Comparison of ENCODE assay signal across 21 cellular contexts in genomic region chr2:203707530-203707929, GRCh38. TPM values are rescaled to one million over a fixed set of nuclear protein-coding genes. Genes with fewer than 3 reads are reported as not detected.
A peak's percentile ranks its signal among the peaks of the same experiment; 100 is the strongest.
DNase-seq lines count a peak whose midpoint lies in the region; ATAC-seq, FAIRE-seq and TF ChIP-seq lines count a peak whose summit lies in the region.
"Had no signal": no experiment of that assay in that cellular context is flagged by ENCODE, and none has a peak within 500 bp of the region (broad histone marks: within the 10 kb centered on the region; RNA-seq: fewer than 3 reads in every experiment).

No MANE protein-coding gene starts in this region.

- TF ChIP-seq POLR2A in GM12892 (IDR thresholded peaks at IDR 0.05; ENCODE audit: low read depth, low read length) = no peak

- H3K27ac ChIP-seq in CD4-positive, alpha-beta memory T cell (ENCODE audit: low read depth, low read length) = peak overlapping the region; percentile 94
- H3K27ac ChIP-seq: RWPE1, WERI-Rb-1 had no signal

- no peaks in the 10 kb centered on the region for H3K9me3 ChIP-seq in CD4-positive, alpha-beta memory T cell (ENCODE audit: control insufficient read depth in 1 of 2, low read length in 2 of 2)

- no peak for ATAC-seq in effector memory CD8-positive, alpha-beta T cell (replicated peaks)
- ATAC-seq in GM18873 (IDR thresholded peaks at IDR 0.05; ENCODE audit: low FRiP score, unreplicated experiment) (no peak), HG02852 (IDR thresholded peaks at IDR 0.05; ENCODE audit: unreplicated experiment) (no peak)
- ATAC-seq: left cardiac atrium had no signal

- H3K4me3 ChIP-seq in CD4-positive, alpha-beta memory T cell (ENCODE audit: low read length in 2 of 2) = peak overlapping the region; percentile 78 to 90

- CTCF ChIA-PET in CD4-positive, alpha-beta memory T cell (lab: Charles Lee; ENCODE audit: partially characterized antibody) = interaction anchor here (0.8 to 4.4 kb wide), 12 partner anchors 10 to 223 kb away, joined by 3 to 34 read pairs (median 4); no protein-coding TSS in a partner anchor
- CTCF ChIA-PET in activated CD4-positive, alpha-beta memory T cell treated with anti-CD3 and anti-CD28 coated beads, Interleukin-2, amount 10 ng/mL, durations not matched to agents 7 days and 5 days (lab: Charles Lee) = interaction anchor here (0.9 to 7.6 kb wide), 8 partner anchors 12 to 107 kb away, joined by 4 to 62 read pairs (median 7); no protein-coding TSS in a partner anchor

- DNase-seq in CD4-positive, alpha-beta memory T cell = peak in 1 of 5 donors; percentile 36
- DNase-seq in GM12892 (ENCODE audit: insufficient read length) (no peak), DMS79 (lab: John Stamatoyannopoulos, UW) (no peak), C1 segment of cervical spinal cord (lab: John Stamatoyannopoulos, UW) (no peak)
- no peak for DNase-seq in activated CD4-positive, alpha-beta memory T cell treated with anti-CD3 and anti-CD28 coated beads, Interleukin-2, amount 10 ng/mL, durations not matched to agents 7 days and 5 days
- no peak for DNase-seq in effector memory CD8-positive, alpha-beta T cell
- DNase-seq: activated CD8-positive, alpha-beta memory T cell treated with anti-CD3 and anti-CD28 coated beads, Interleukin-2, amount 50 U/mL, for 4 hours; anterior cingulate cortex; left cardiac atrium; NCI-H1048; NCI-H748 treated with DMSO at 0.1 percent for 48 hours; stimulated activated CD4-positive, alpha-beta T cell treated with anti-CD3 and anti-CD28 coated beads, Interleukin-4, amount 100 ng/mL, for 4 hours; SW 1271; WERI-Rb-1 had no signal

- peaks cover 56% of the 10 kb centered on the region for H3K4me1 ChIP-seq in CD4-positive, alpha-beta memory T cell (ENCODE audit: insufficient read depth, low read length)

- POLR2A ChIA-PET in CD4-positive, alpha-beta memory T cell (lab: Charles Lee; ENCODE audit: partially characterized antibody) = interaction anchor here (0.8 to 21.6 kb wide), 16 partner anchors 11 to 1073 kb away, joined by 3 to 794 read pairs (median 5); partner anchors contain the start of genes CTLA4, FAM117B and RAPH1
- POLR2A ChIA-PET in activated CD4-positive, alpha-beta memory T cell treated with anti-CD3 and anti-CD28 coated beads, Interleukin-2, amount 10 ng/mL, durations not matched to agents 7 days and 5 days (lab: Charles Lee) = interaction anchor here (0.7 to 21.4 kb wide), 22 partner anchors 10 to 468 kb away, joined by 3 to 859 read pairs (median 5); partner anchors contain the start of genes CTLA4, CYP20A1 and ICOS

- peak overlapping the region; percentile 93 to 100 (median 99) for H3K27ac Mint-ChIP-seq in CD4-positive, alpha-beta memory T cell
- H3K27ac Mint-ChIP-seq in activated CD4-positive, alpha-beta memory T cell treated with anti-CD3 and anti-CD28 coated beads, Interleukin-2, amount 10 ng/mL, durations not matched to agents 7 days and 5 days = peak overlapping the region; percentile 97
- H3K27ac Mint-ChIP-seq in effector memory CD8-positive, alpha-beta T cell = peak overlapping the region; percentile 98 to 99
- H3K27ac Mint-ChIP-seq: IgD-negative memory B cell had no signal

- peak overlapping the region; percentile 86 to 99 (median 92) for H3K4me3 Mint-ChIP-seq in CD4-positive, alpha-beta memory T cell
- peak overlapping the region; percentile 90 for H3K4me3 Mint-ChIP-seq in activated CD4-positive, alpha-beta memory T cell treated with anti-CD3 and anti-CD28 coated beads, Interleukin-2, amount 10 ng/mL, durations not matched to agents 7 days and 5 days
- H3K4me3 Mint-ChIP-seq in effector memory CD8-positive, alpha-beta T cell = peak overlapping the region; percentile 87 to 90

- H3K27me3 ChIP-seq in CD4-positive, alpha-beta memory T cell (ENCODE audit: insufficient read depth, low read length) = no peaks in the 10 kb centered on the region
- H3K27me3 ChIP-seq: tibial nerve had no signal

- FAIRE-seq in GM12892 (lab: Jason Lieb, UNC) = peak; percentile 61

- peaks cover 52 to 60% of the 10 kb centered on the region in 2 donors for H3K36me3 Mint-ChIP-seq in CD4-positive, alpha-beta memory T cell
- peaks cover 59% of the 10 kb centered on the region for H3K36me3 Mint-ChIP-seq in activated CD4-positive, alpha-beta memory T cell treated with anti-CD3 and anti-CD28 coated beads, Interleukin-2, amount 10 ng/mL, durations not matched to agents 7 days and 5 days (ENCODE audit: low read depth)
- peaks cover 52% of the 10 kb centered on the region for H3K36me3 Mint-ChIP-seq in effector memory CD8-positive, alpha-beta T cell (ENCODE audit: insufficient read depth)
- H3K36me3 Mint-ChIP-seq: IgD-negative memory B cell had no signal

- H3K4me1 Mint-ChIP-seq in CD4-positive, alpha-beta memory T cell = peaks cover 42 to 75% (median 54%) of the 10 kb centered on the region in 4 donors
- H3K4me1 Mint-ChIP-seq in activated CD4-positive, alpha-beta memory T cell treated with anti-CD3 and anti-CD28 coated beads, Interleukin-2, amount 10 ng/mL, durations not matched to agents 7 days and 5 days = peaks cover 50% of the 10 kb centered on the region
- H3K4me1 Mint-ChIP-seq in effector memory CD8-positive, alpha-beta T cell (ENCODE audit: low read depth in 2 of 2) = peaks cover 45 to 65% of the 10 kb centered on the region in 2 donors

- intact Hi-C loops in CD4-positive, alpha-beta memory T cell (cut with micrococcal nuclease) = loop anchor here (2.0 to 5.0 kb wide), 4 partner anchors 107 to 470 kb away; partner anchors contain the start of genes CTLA4, CYP20A1 and RAPH1

- peaks cover 0 to 4% (median 0%) of the 10 kb centered on the region in 8 donors for H3K9me3 Mint-ChIP-seq in CD4-positive, alpha-beta memory T cell
- H3K9me3 Mint-ChIP-seq in activated CD4-positive, alpha-beta memory T cell treated with anti-CD3 and anti-CD28 coated beads, Interleukin-2, amount 10 ng/mL, durations not matched to agents 7 days and 5 days = peaks cover 3% of the 10 kb centered on the region
- peaks cover 0 to 7% of the 10 kb centered on the region in 2 donors for H3K9me3 Mint-ChIP-seq in effector memory CD8-positive, alpha-beta T cell

- H3K36me3 ChIP-seq in CD4-positive, alpha-beta memory T cell (ENCODE audit: insufficient read depth, low read length) = peaks cover 16% of the 10 kb centered on the region
- H3K36me3 ChIP-seq: tibial nerve, WERI-Rb-1 had no signal

- no peaks in the 10 kb centered on the region for H3K27me3 Mint-ChIP-seq in CD4-positive, alpha-beta memory T cell
- no peaks in the 10 kb centered on the region for H3K27me3 Mint-ChIP-seq in activated CD4-positive, alpha-beta memory T cell treated with anti-CD3 and anti-CD28 coated beads, Interleukin-2, amount 10 ng/mL, durations not matched to agents 7 days and 5 days
- H3K27me3 Mint-ChIP-seq in effector memory CD8-positive, alpha-beta T cell = no peaks in the 10 kb centered on the region

RNA-seq across cellular contexts. Expression of gene CD28, which starts 1.1 kb away (rescaled TPM):
- 100 to 1,000 TPM; 203 to 222 TPM for total RNA-seq in CD4-positive, alpha-beta memory T cell
- polyA plus RNA-seq in CD4-positive, alpha-beta memory T cell = 100 to 1,000 TPM in 1 of 2 donors, 10 to 100 TPM in 1; 80.0 to 132 TPM
- polyA plus RNA-seq in GM12892 (2012; ENCODE audit: missing spikeins) = 5.8 TPM
- 100 to 1,000 TPM; 194 to 205 TPM for total RNA-seq in activated CD4-positive, alpha-beta memory T cell treated with anti-CD3 and anti-CD28 coated beads, Interleukin-2, amount 10 ng/mL, durations not matched to agents 7 days and 5 days
- total RNA-seq: fibroblast of villous mesenchyme, osteoblast had no signal
